14 cellular contexts compared by ENCODE assay signal in the genomic region with DNA sequence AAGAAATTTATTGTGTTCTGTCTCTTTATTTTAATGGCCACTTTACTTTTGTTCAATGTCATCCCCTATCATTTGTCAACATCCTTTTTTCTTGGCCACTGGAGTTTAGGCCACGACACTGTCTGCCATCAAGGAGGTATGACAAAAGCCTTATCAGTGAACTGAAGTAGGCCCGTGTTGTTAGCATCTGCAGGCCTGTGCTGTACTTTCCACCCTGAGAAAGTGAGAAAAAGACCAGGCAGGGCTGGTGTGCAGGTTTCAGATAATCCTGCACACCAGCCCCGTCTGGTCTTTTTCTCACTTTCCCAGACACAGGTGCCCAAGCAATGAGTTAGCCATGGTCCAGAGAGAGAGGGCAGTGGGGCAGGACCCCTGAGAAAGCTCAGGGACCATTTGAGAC. TPM values are rescaled to one million over a fixed set of nuclear protein-coding genes. Genes with fewer than 3 reads are reported as not detected.
A peak's percentile ranks its signal among the peaks of the same experiment; 100 is the strongest.
DNase-seq lines count a peak whose midpoint lies in the region; ATAC-seq and TF ChIP-seq lines count a peak whose summit lies in the region.
"Had no signal": no experiment of that assay in that cellular context is flagged by ENCODE, and none has a peak within 500 bp of the region (broad histone marks: within the 10 kb centered on the region; RNA-seq: fewer than 3 reads in every experiment).

No MANE protein-coding gene starts in this region.

- H3K27me3 ChIP-seq in MM.1S (replicated peaks; ENCODE audit: insufficient read depth, low read length) (no peaks in the 10 kb centered on the region), Panc1 (ENCODE audit: control insufficient read depth, insufficient read depth, low read length) (no peaks in the 10 kb centered on the region), psoas muscle (ENCODE audit: insufficient read depth in 3 of 3, low read length in 2 of 3) (no peaks in the 10 kb centered on the region)
- H3K27me3 ChIP-seq: SJSA1 had no signal

- no peaks in the 10 kb centered on the region for H3K36me3 Mint-ChIP-seq in glutamatergic neuron (ENCODE audit: unreplicated experiment)
- H3K36me3 Mint-ChIP-seq: CD8-positive, alpha-beta T cell had no signal

- H3K79me2 ChIP-seq in MM.1S (ENCODE audit: low read length) = peaks cover 22% of the 10 kb centered on the region

- WGBS in psoas muscle, 3 donors = 59 to 84% (median 78%) methylated on average over 3 of the region's 3 CpGs

- no peaks in the 10 kb centered on the region for H3K27me3 Mint-ChIP-seq in glutamatergic neuron (ENCODE audit: unreplicated experiment)

- no TSS peak for BruUV-seq in Panc1 (replicated peaks; lab: Mats Ljungman, UMichigan)

- no peaks in the 10 kb centered on the region for H4K20me1 ChIP-seq in MM.1S (ENCODE audit: insufficient read depth, low read length)

- H2AFZ ChIP-seq in MM.1S (ENCODE audit: low read length) = no peak overlapping the region

- H3K4me3 Mint-ChIP-seq in glutamatergic neuron (ENCODE audit: unreplicated experiment) = no peak overlapping the region
- H3K4me3 Mint-ChIP-seq: CD8-positive, alpha-beta T cell had no signal

- peak overlapping the region; percentile 30 for H3K27ac Mint-ChIP-seq in glutamatergic neuron (ENCODE audit: unreplicated experiment)
- H3K27ac Mint-ChIP-seq: CD8-positive, alpha-beta T cell had no signal

- peaks cover 57% of the 10 kb centered on the region for H3F3A ChIP-seq in MM.1S (ENCODE audit: insufficient read depth, low read length)

- DNase-seq in MM.1S = peak; percentile 75
- DNase-seq in Panc1 (ENCODE audit: low read depth, low spot score) = no peak
- DNase-seq in glutamatergic neuron = no peak
- no peak for DNase-seq in psoas muscle
- DNase-seq in middle frontal gyrus (ENCODE audit: extremely low spot score, low spot score) = no peak
- DNase-seq in SW 1271 (lab: John Stamatoyannopoulos, UW) = no peak
- DNase-seq: CD8-positive, alpha-beta T cell; MV-4-11; NCI-H1436 treated with DMSO at 0.1 percent for 48 hours; NCI-H2107; RPMI8226; T-helper 1 cell had no signal

- peak overlapping the region; percentile 14; the same call in 1 of the 2 replicates for H3K9ac ChIP-seq in MM.1S (ENCODE audit: low read length)

- intact Hi-C loops in Panc1 (cut with micrococcal nuclease; ENCODE audit: unreplicated experiment) (loop anchor here (5.0 kb wide), 1 partner anchor 52 kb away; no protein-coding TSS in a partner anchor), psoas muscle (cut with DNase I) (loop anchor here in 1 of 2 donors (5.0 kb wide), 1 partner anchor 62 kb away; a partner anchor contains a TSS)

- ATAC-seq in Panc1 (no peak), psoas muscle (no peak), HG02938 (IDR thresholded peaks at IDR 0.05; ENCODE audit: unreplicated experiment) (no peak)
- ATAC-seq: CD8-positive, alpha-beta T cell had no signal

- H3K4me1 ChIP-seq in MM.1S (ENCODE audit: low read length) (peaks cover 74% of the 10 kb centered on the region), Panc1 (ENCODE audit: control insufficient read depth, insufficient read depth, low read length) (peaks cover 40% of the 10 kb centered on the region), psoas muscle (peaks cover 2% of the 10 kb centered on the region)

- no peak overlapping the region for H3K4me3 ChIP-seq in MM.1S (ENCODE audit: low read length)
- no peak overlapping the region for H3K4me3 ChIP-seq in Panc1 (ENCODE audit: low read depth in 2 of 2, low read length in 2 of 2)
- H3K4me3 ChIP-seq in psoas muscle = no peak overlapping the region
- H3K4me3 ChIP-seq: SJSA1 had no signal

- H3K27ac ChIP-seq in MM.1S (ENCODE audit: low read length) = peak overlapping the region; percentile 83
- peak overlapping the region; percentile 51 for H3K27ac ChIP-seq in Panc1 (ENCODE audit: low read length)
- peak overlapping the region; percentile 18 for H3K27ac ChIP-seq in psoas muscle
- H3K27ac ChIP-seq: SJSA1 had no signal

- in situ Hi-C loops in Panc1 (cut with HindIII; ENCODE audit: low pct_unique_long_range_greater_than_20kb, low sequenced_read_pairs) = no loop called here

- peak overlapping the region; percentile 36 for H3K4me2 ChIP-seq in MM.1S (ENCODE audit: low read depth, low read length)

- 0 out of 2 replicates have a peak, but pooled peaks cover 6% of the 10 kb centered on the region for H3K36me3 ChIP-seq in MM.1S (replicated peaks; ENCODE audit: insufficient read depth, low read length)
- H3K36me3 ChIP-seq in Panc1 (ENCODE audit: control insufficient read depth, insufficient read depth, low read length) = no peaks in the 10 kb centered on the region
- peaks cover 4 to 37% of the 10 kb centered on the region in 2 donors for H3K36me3 ChIP-seq in psoas muscle (ENCODE audit: insufficient read depth in 1 of 2, low read depth in 1 of 2)

- CTCF ChIA-PET in Panc1 (lab: Charles Lee) = no interaction called here

- H3K9me3 ChIP-seq in MM.1S (replicated peaks; ENCODE audit: insufficient read depth, low read length) (no peaks in the 10 kb centered on the region), Panc1 (ENCODE audit: control insufficient read depth, insufficient read depth, low read depth, low read length) (no peaks in the 10 kb centered on the region), psoas muscle (no peaks in the 10 kb centered on the region)
- H3K9me3 ChIP-seq: SJSA1 had no signal

- POLR2A ChIA-PET in Panc1 (lab: Charles Lee) = no interaction called here

- peaks cover 9% of the 10 kb centered on the region for H3K4me1 Mint-ChIP-seq in glutamatergic neuron (ENCODE audit: low read depth, unreplicated experiment)

- H3K9me2 ChIP-seq in MM.1S (replicated peaks; ENCODE audit: insufficient read depth, low read length) = no peaks in the 10 kb centered on the region

- H3K9me3 Mint-ChIP-seq in glutamatergic neuron (ENCODE audit: unreplicated experiment) = peaks cover 2% of the 10 kb centered on the region
- H3K9me3 Mint-ChIP-seq: CD8-positive, alpha-beta T cell had no signal

- TF ChIP-seq CTCF in MM.1S (IDR thresholded peaks at IDR 0.05; ENCODE audit: low read length) = no peak
- no peak for TF ChIP-seq CTCF in Panc1 (IDR thresholded peaks at IDR 0.05)
- TF ChIP-seq CTCF in glutamatergic neuron (IDR thresholded peaks at IDR 0.05; ENCODE audit: partially characterized antibody, unreplicated experiment) = no peak
- no peak for TF ChIP-seq CTCF in psoas muscle (IDR thresholded peaks at IDR 0.05)

RNA-seq across cellular contexts. Expression of a gene that starts 57.6 kb away (rescaled TPM):
- total RNA-seq in Panc1 (2021; ENCODE audit: unreplicated experiment) (32.2 TPM), glutamatergic neuron (ENCODE audit: unreplicated experiment) (33.4 TPM), psoas muscle (10 to 100 TPM; 11.5 to 18.2 (median 15.6) TPM)
- 18.7 TPM for polyA plus RNA-seq in Panc1 (2012; ENCODE audit: insufficient read length)
- polyA plus RNA-seq in psoas muscle = 10 to 100 TPM in 1 of 3 donors, 1 to 10 TPM in 2; 8.7 to 16.0 (median 9.6) TPM

Comparison
In these comparisons a context has a peak if more than half of its experiments do, and no peak if none do; other contexts are left out.
1. H3K27ac ChIP-seq: peak in every context shown above with its lines; median percentile 83 in MM.1S; 51 in Panc1; 18 in psoas muscle.